8 cellular contexts compared by ENCODE assay signal in the genomic region with DNA sequence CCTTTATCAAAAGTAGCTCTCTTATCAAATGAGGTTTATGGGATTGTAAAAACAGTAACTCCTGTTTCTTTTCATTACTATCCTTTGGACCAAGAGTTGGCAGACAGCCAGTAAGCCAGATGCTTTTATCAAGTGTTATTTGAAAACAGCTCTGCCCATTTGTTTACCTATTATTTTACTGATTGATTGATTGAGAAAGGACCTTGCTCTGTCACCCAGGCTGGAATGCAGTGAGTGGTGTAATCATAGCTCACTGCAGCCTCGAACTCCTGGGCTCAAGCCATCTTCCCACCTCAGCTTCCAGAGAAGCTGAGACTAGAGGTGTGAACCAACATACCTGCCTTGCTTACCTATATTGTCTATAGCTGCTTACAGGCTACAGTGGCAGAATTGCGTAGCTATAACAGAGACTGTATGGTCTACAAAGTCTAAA. TPM values are rescaled to one million over a fixed set of nuclear protein-coding genes. Genes with fewer than 3 reads are reported as not detected.
DNase-seq lines count a peak whose midpoint lies in the region; ATAC-seq and TF ChIP-seq lines count a peak whose summit lies in the region.

No MANE protein-coding gene starts in this region.

- H3K27ac Mint-ChIP-seq in activated T-helper 2 cell treated with anti-CD3 and anti-CD28 coated beads, Interferon-gamma antibody, Interleukin-2, Interleukin-4, amounts not matched to agents 10 μg/mL and 5 μg/mL and 100 μg/mL, durations not matched to agents 14 hours and 24 hours and 36 hours: no peak overlapping the region
- no peak overlapping the region for H3K27ac Mint-ChIP-seq in activated naive CD4-positive, alpha-beta T cell treated with anti-CD3 and anti-CD28 coated beads, Interleukin-2, amount 50 U/mL, for 72 hours

- no peak overlapping the region for H3K4me3 Mint-ChIP-seq in activated T-helper 2 cell treated with anti-CD3 and anti-CD28 coated beads, Interferon-gamma antibody, Interleukin-2, Interleukin-4, amounts not matched to agents 10 μg/mL and 5 μg/mL and 100 μg/mL, durations not matched to agents 14 hours and 24 hours and 36 hours (ENCODE audit: low read depth)

- ATAC-seq in left lobe of liver: peak; percentile 1
- ATAC-seq in activated naive CD4-positive, alpha-beta T cell treated with anti-CD3 and anti-CD28 coated beads, Interleukin-2, amount 50 U/mL, for 72 hours: no peak

- no peaks in the 10 kb centered on the region for H3K9me3 Mint-ChIP-seq in activated T-helper 2 cell treated with anti-CD3 and anti-CD28 coated beads, Interferon-gamma antibody, Interleukin-2, Interleukin-4, amounts not matched to agents 10 μg/mL and 5 μg/mL and 100 μg/mL, durations not matched to agents 14 hours and 24 hours and 36 hours
- peaks cover 0 to 4% of the 10 kb centered on the region in 2 donors for H3K9me3 Mint-ChIP-seq in activated naive CD4-positive, alpha-beta T cell treated with anti-CD3 and anti-CD28 coated beads, Interleukin-2, amount 50 U/mL, for 72 hours

- no peak overlapping the region for H3K4me3 ChIP-seq in astrocyte of the cerebellum (ENCODE audit: low read depth, low read length)

- TF ChIP-seq CTCF in astrocyte of the cerebellum (IDR thresholded peaks at IDR 0.05; ENCODE audit: low read depth, low read length, missing control alignments): no peak

- peaks cover 36% of the 10 kb centered on the region for H3K4me1 Mint-ChIP-seq in activated T-helper 2 cell treated with anti-CD3 and anti-CD28 coated beads, Interferon-gamma antibody, Interleukin-2, Interleukin-4, amounts not matched to agents 10 μg/mL and 5 μg/mL and 100 μg/mL, durations not matched to agents 14 hours and 24 hours and 36 hours (ENCODE audit: low read depth)

- H3K36me3 Mint-ChIP-seq in activated T-helper 2 cell treated with anti-CD3 and anti-CD28 coated beads, Interferon-gamma antibody, Interleukin-2, Interleukin-4, amounts not matched to agents 10 μg/mL and 5 μg/mL and 100 μg/mL, durations not matched to agents 14 hours and 24 hours and 36 hours (ENCODE audit: low read depth): peaks cover 39% of the 10 kb centered on the region
- H3K36me3 Mint-ChIP-seq in activated naive CD4-positive, alpha-beta T cell treated with anti-CD3 and anti-CD28 coated beads, Interleukin-2, amount 50 U/mL, for 72 hours: peaks cover 9 to 31% of the 10 kb centered on the region in 2 donors

- intact Hi-C loops in activated T-helper 2 cell treated with anti-CD3 and anti-CD28 coated beads, Interferon-gamma antibody, Interleukin-2, Interleukin-4, amounts not matched to agents 10 μg/mL and 5 μg/mL and 100 μg/mL, durations not matched to agents 14 hours and 24 hours and 36 hours (cut with micrococcal nuclease): no loop called here
- intact Hi-C loops in cardiac septum (cut with DNase I): no loop called here

- H3K27me3 Mint-ChIP-seq in activated T-helper 2 cell treated with anti-CD3 and anti-CD28 coated beads, Interferon-gamma antibody, Interleukin-2, Interleukin-4, amounts not matched to agents 10 μg/mL and 5 μg/mL and 100 μg/mL, durations not matched to agents 14 hours and 24 hours and 36 hours (ENCODE audit: low read depth): no peaks in the 10 kb centered on the region

- in situ Hi-C loops in astrocyte of the cerebellum (cut with HindIII; ENCODE audit: low sequenced_read_pairs): no loop called here

- DNase-seq in DMS 273 treated with DMSO at 0.1 percent for 48 hours (lab: John Stamatoyannopoulos, UW) (peak; percentile 16), NCI-H1092 treated with DMSO at 0.1 percent for 48 hours (lab: John Stamatoyannopoulos, UW) (peak; percentile 8), astrocyte of the cerebellum (ENCODE audit: low read depth) (peak; percentile 13), left lobe of liver (ENCODE audit: low spot score) (peak; percentile 78), NCI-H1436 (lab: John Stamatoyannopoulos, UW) (no peak), cardiac septum (ENCODE audit: low spot score) (no peak)
- no peak for DNase-seq in activated T-helper 2 cell treated with anti-CD3 and anti-CD28 coated beads, Interferon-gamma antibody, Interleukin-2, Interleukin-4, amounts not matched to agents 10 μg/mL and 5 μg/mL and 100 μg/mL, durations not matched to agents 14 hours and 24 hours and 36 hours (ENCODE audit: low spot score)
- no peak for DNase-seq in activated naive CD4-positive, alpha-beta T cell treated with anti-CD3 and anti-CD28 coated beads, Interleukin-2, amount 50 U/mL, for 72 hours (ENCODE audit: low spot score in 2 of 2)

RNA-seq across cellular contexts. Expression of a gene that starts 3.6 kb away (rescaled TPM):
- total RNA-seq in left lobe of liver (35.3 TPM), cardiac septum (27.9 TPM)
- 9.1 and 9.5 TPM in 2 replicates for total RNA-seq in activated T-helper 2 cell treated with anti-CD3 and anti-CD28 coated beads, Interferon-gamma antibody, Interleukin-2, Interleukin-4, amounts not matched to agents 10 μg/mL and 5 μg/mL and 100 μg/mL, durations not matched to agents 14 hours and 24 hours and 36 hours
- 1 to 10 TPM in 1 of 2 donors, under 1 TPM in 1; 0.57 to 8.6 TPM for total RNA-seq in activated naive CD4-positive, alpha-beta T cell treated with anti-CD3 and anti-CD28 coated beads, Interleukin-2, amount 50 U/mL, for 72 hours

RNA-seq across cellular contexts. Expression of a gene that starts 56.5 kb away (rescaled TPM):
- total RNA-seq in left lobe of liver (108 TPM), cardiac septum (0.62 TPM)
- total RNA-seq in activated T-helper 2 cell treated with anti-CD3 and anti-CD28 coated beads, Interferon-gamma antibody, Interleukin-2, Interleukin-4, amounts not matched to agents 10 μg/mL and 5 μg/mL and 100 μg/mL, durations not matched to agents 14 hours and 24 hours and 36 hours: 0.09 TPM in 2 replicates
- under 1 TPM; 0.23 to 0.45 TPM for total RNA-seq in activated naive CD4-positive, alpha-beta T cell treated with anti-CD3 and anti-CD28 coated beads, Interleukin-2, amount 50 U/mL, for 72 hours

Comparison
In these comparisons a context has a peak if more than half of its experiments do, and no peak if none do; other contexts are left out.
1. DNase-seq: peak in DMS 273 treated with DMSO at 0.1 percent for 48 hours (single experiment), NCI-H1092 treated with DMSO at 0.1 percent for 48 hours (single experiment), astrocyte of the cerebellum (single experiment) and left lobe of liver (single experiment); none in NCI-H1436 (single experiment), activated T-helper 2 cell treated with anti-CD3 and anti-CD28 coated beads, Interferon-gamma antibody, Interleukin-2, Interleukin-4, amounts not matched to agents 10 μg/mL and 5 μg/mL and 100 μg/mL, durations not matched to agents 14 hours and 24 hours and 36 hours (single experiment), cardiac septum (single experiment) and activated naive CD4-positive, alpha-beta T cell treated with anti-CD3 and anti-CD28 coated beads, Interleukin-2, amount 50 U/mL, for 72 hours (0 of 2).
2. RNA of a gene that starts 56.5 kb away (total RNA-seq): 108 TPM in left lobe of liver (single experiment); 0.62 TPM in cardiac septum (single experiment), 0.23 to 0.45 TPM in activated naive CD4-positive, alpha-beta T cell treated with anti-CD3 and anti-CD28 coated beads, Interleukin-2, amount 50 U/mL, for 72 hours and 0.09 TPM in activated T-helper 2 cell treated with anti-CD3 and anti-CD28 coated beads, Interferon-gamma antibody, Interleukin-2, Interleukin-4, amounts not matched to agents 10 μg/mL and 5 μg/mL and 100 μg/mL, durations not matched to agents 14 hours and 24 hours and 36 hours; every median in the first group is over 10 times any median in the second.